ENCODE assay signal across 28 cellular contexts in genomic region chrX:104084534-104085277, GRCh38. TPM values are rescaled to one million over a fixed set of nuclear protein-coding genes. Genes with fewer than 3 reads are reported as not detected.
"Had no signal": no experiment of that assay in that cellular context is flagged by ENCODE, and none has a peak within 500 bp of the region (broad histone marks: within the 10 kb centered on the region; RNA-seq: fewer than 3 reads in every experiment).

No MANE protein-coding gene starts in this region.

- H3K27me3 Mint-ChIP-seq: activated naive CD8-positive, alpha-beta T cell treated with anti-CD3 and anti-CD28 coated beads, Interleukin-2, amount 10 ng/mL, durations not matched to agents 7 days and 5 days had no signal

- H3K4me3 ChIP-seq: adrenal gland, breast epithelium, Peyer's patch, SJCRH30 had no signal

- H3K27ac ChIP-seq: adrenal gland, breast epithelium, Peyer's patch, RWPE1, SJCRH30 had no signal

- H3K9ac ChIP-seq: SK-N-SH had no signal

- H3K9me2 ChIP-seq: SK-N-SH had no signal

- ATAC-seq: activated CD8-positive, alpha-beta T cell treated with anti-CD3 and anti-CD28 coated beads, Interleukin-2, amount 10 ng/mL, durations not matched to agents 7 days and 5 days; WTC11 had no signal

- H3K9me3 Mint-ChIP-seq: activated naive CD8-positive, alpha-beta T cell treated with anti-CD3 and anti-CD28 coated beads, Interleukin-2, amount 10 ng/mL, durations not matched to agents 7 days and 5 days; T-helper 2 cell treated with Interferon-gamma antibody and Interleukin-4, amounts not matched to agents 5 μg/mL and 100 μg/mL, for 36 hours; WTC11 had no signal

- DNase-seq: activated CD4-positive, alpha-beta T cell treated with anti-CD3 and anti-CD28 coated beads for 48 hours; activated CD4-positive, alpha-beta T cell treated with anti-CD3 and anti-CD28 coated beads, Interleukin-2, amount 50 U/mL, for 4 hours; activated CD4-positive, CD25-positive, alpha-beta regulatory T cell treated with anti-CD3 and anti-CD28 coated beads, Interleukin-2, amount 50 U/mL, for 72 hours; activated CD8-positive, alpha-beta memory T cell treated with anti-CD3 and anti-CD28 coated beads, Interleukin-2, amount 50 U/mL, for 48 hours; activated CD8-positive, alpha-beta T cell treated with anti-CD3 and anti-CD28 coated beads, Interleukin-2, amount 10 ng/mL, durations not matched to agents 7 days and 5 days; activated naive CD4-positive, alpha-beta T cell treated with anti-CD3 and anti-CD28 coated beads, Interleukin-2, amount 50 U/mL, for 16 hours; activated naive CD8-positive, alpha-beta T cell treated with anti-CD3 and anti-CD28 coated beads, Interleukin-2, amount 10 ng/mL, durations not matched to agents 7 days and 5 days; activated T-cell treated with anti-CD3 and anti-CD28 coated beads, Interleukin-2, amount 50 U/mL, for 1 hour; adrenal gland; anterior cingulate cortex; NCI-H1092; NCI-H1417 treated with DMSO at 0.1 percent for 48 hours; NCI-H1694; NCI-H2029; NCI-H2107; NCI-H2171 treated with DMSO at 0.1 percent for 48 hours; NCI-H345; NCI-H510A; NCI-H69; Peyer's patch; Right ventricle myocardium superior; SJCRH30; SK-N-SH had no signal

- H3K4me1 Mint-ChIP-seq: activated naive CD8-positive, alpha-beta T cell treated with anti-CD3 and anti-CD28 coated beads, Interleukin-2, amount 10 ng/mL, durations not matched to agents 7 days and 5 days; WTC11 had no signal

- H3K27me3 ChIP-seq: Peyer's patch, SJCRH30 had no signal

- H3K4me1 ChIP-seq: adrenal gland, breast epithelium, Peyer's patch, SJCRH30 had no signal

- H3K36me3 Mint-ChIP-seq: activated naive CD8-positive, alpha-beta T cell treated with anti-CD3 and anti-CD28 coated beads, Interleukin-2, amount 10 ng/mL, durations not matched to agents 7 days and 5 days; WTC11 had no signal

- H3K9me3 ChIP-seq: adrenal gland, Peyer's patch, SJCRH30, SK-N-SH had no signal

- H3K36me3 ChIP-seq: adrenal gland, breast epithelium, Peyer's patch, SJCRH30 had no signal

- H3K4me2 ChIP-seq: SK-N-SH had no signal

- H3K27ac Mint-ChIP-seq: activated CD8-positive, alpha-beta T cell treated with anti-CD3 and anti-CD28 coated beads, Interleukin-2, amount 10 ng/mL, durations not matched to agents 7 days and 5 days; activated naive CD8-positive, alpha-beta T cell treated with anti-CD3 and anti-CD28 coated beads, Interleukin-2, amount 10 ng/mL, durations not matched to agents 7 days and 5 days; T-helper 2 cell treated with Interferon-gamma antibody and Interleukin-4, amounts not matched to agents 5 μg/mL and 100 μg/mL, for 36 hours; WTC11 had no signal

- H3K4me3 Mint-ChIP-seq: activated CD8-positive, alpha-beta T cell treated with anti-CD3 and anti-CD28 coated beads, Interleukin-2, amount 10 ng/mL, durations not matched to agents 7 days and 5 days; activated naive CD8-positive, alpha-beta T cell treated with anti-CD3 and anti-CD28 coated beads, Interleukin-2, amount 10 ng/mL, durations not matched to agents 7 days and 5 days; T-helper 2 cell treated with Interferon-gamma antibody and Interleukin-4, amounts not matched to agents 5 μg/mL and 100 μg/mL, for 36 hours; WTC11 had no signal

RNA-seq across cellular contexts. Expression of gene H2BW2, which starts 45.0 kb away (rescaled TPM):
- total RNA-seq: activated CD8-positive, alpha-beta T cell treated with anti-CD3 and anti-CD28 coated beads, Interleukin-2, amount 10 ng/mL, durations not matched to agents 7 days and 5 days; activated naive CD8-positive, alpha-beta T cell treated with anti-CD3 and anti-CD28 coated beads, Interleukin-2, amount 10 ng/mL, durations not matched to agents 7 days and 5 days; adrenal gland; breast epithelium; Peyer's patch; Right ventricle myocardium superior; SJCRH30; T-helper 1 cell treated with Interleukin-12 subunit alpha and Interleukin-12 subunit beta and Interleukin-4 antibody, amounts not matched to agents 30 ng/mL and 1 ng/mL, for 36 hours had no signal
- polyA plus RNA-seq: adrenal gland, SK-N-SH had no signal
